ENCODE assay signal across 28 cellular contexts in the genomic region with DNA sequence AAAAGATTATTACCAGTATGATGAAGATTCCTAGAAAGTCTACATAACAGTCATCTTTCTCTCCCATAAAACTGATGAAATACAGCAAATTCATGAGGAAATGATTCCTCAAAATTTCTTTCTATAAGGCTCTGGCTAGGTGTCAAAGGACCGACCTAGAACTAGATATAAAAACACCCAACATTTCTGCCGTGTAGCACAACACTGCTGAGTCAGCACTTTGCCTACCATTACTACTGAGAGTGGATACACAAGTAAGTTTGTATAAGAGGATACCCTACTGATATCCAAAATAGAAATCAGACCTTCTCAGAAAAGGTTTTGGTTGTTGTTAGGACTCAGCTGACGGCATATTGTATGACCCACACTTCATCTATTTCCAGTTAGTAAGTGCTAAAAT. TPM values are rescaled to one million over a fixed set of nuclear protein-coding genes. Genes with fewer than 3 reads are reported as not detected.
"Had no signal": no experiment of that assay in that cellular context is flagged by ENCODE, and none has a peak within 500 bp of the region (broad histone marks: within the 10 kb centered on the region; RNA-seq: fewer than 3 reads in every experiment).

No MANE protein-coding gene starts in this region.

- H3K4me3 ChIP-seq: right atrium auricular region, testis, transverse colon had no signal

- H3K9me3 Mint-ChIP-seq: brain; dendritic cell treated with granulocyte-macrophage colony-stimulating factor and Interleukin-4, amounts not matched to agents 40 ng/mL and 50 ng/mL, for 4 days; endodermal cell; naive thymus-derived CD4-positive, alpha-beta T cell; neural crest cell; WTC11 had no signal

- H3K9me3 ChIP-seq: right atrium auricular region, testis, transverse colon had no signal

- H3K27me3 Mint-ChIP-seq: activated CD8-positive, alpha-beta memory T cell treated with anti-CD3 and anti-CD28 coated beads, Interleukin-2, amount 10 ng/mL, durations not matched to agents 7 days and 5 days; activated naive CD8-positive, alpha-beta T cell; brain; dendritic cell treated with granulocyte-macrophage colony-stimulating factor and Interleukin-4, amounts not matched to agents 40 ng/mL and 50 ng/mL, for 4 days; naive thymus-derived CD4-positive, alpha-beta T cell; T-helper 17 cell had no signal

- H3K4me1 Mint-ChIP-seq: activated CD8-positive, alpha-beta memory T cell treated with anti-CD3 and anti-CD28 coated beads, Interleukin-2, amount 10 ng/mL, durations not matched to agents 7 days and 5 days; endodermal cell; naive thymus-derived CD4-positive, alpha-beta T cell; T-helper 17 cell had no signal

- H3K27ac ChIP-seq: right atrium auricular region, testis, transverse colon had no signal

- H3K27ac Mint-ChIP-seq: activated CD8-positive, alpha-beta memory T cell treated with anti-CD3 and anti-CD28 coated beads, Interleukin-2, amount 10 ng/mL, durations not matched to agents 7 days and 5 days; activated CD8-positive, alpha-beta T cell treated with anti-CD3 and anti-CD28 coated beads, Interleukin-2, amount 10 ng/mL, durations not matched to agents 7 days and 5 days; activated naive CD8-positive, alpha-beta T cell; activated T-cell treated with anti-CD3 and anti-CD28 coated beads, Interleukin-2, amount 50 U/mL, for 72 hours; dendritic cell treated with granulocyte-macrophage colony-stimulating factor and Interleukin-4, amounts not matched to agents 40 ng/mL and 50 ng/mL, for 4 days; endodermal cell; naive thymus-derived CD4-positive, alpha-beta T cell; T-helper 17 cell; WTC11 had no signal

- H3K4me3 Mint-ChIP-seq: activated CD8-positive, alpha-beta memory T cell treated with anti-CD3 and anti-CD28 coated beads, Interleukin-2, amount 10 ng/mL, durations not matched to agents 7 days and 5 days; activated CD8-positive, alpha-beta T cell treated with anti-CD3 and anti-CD28 coated beads, Interleukin-2, amount 10 ng/mL, durations not matched to agents 7 days and 5 days; activated naive CD8-positive, alpha-beta T cell; activated T-cell treated with anti-CD3 and anti-CD28 coated beads, Interleukin-2, amount 50 U/mL, for 72 hours; dendritic cell treated with granulocyte-macrophage colony-stimulating factor and Interleukin-4, amounts not matched to agents 40 ng/mL and 50 ng/mL, for 4 days; endodermal cell; naive thymus-derived CD4-positive, alpha-beta T cell; neural crest cell; T-helper 17 cell; WTC11 had no signal

- H3K4me1 ChIP-seq: right atrium auricular region, testis, transverse colon had no signal

- ATAC-seq: activated CD8-positive, alpha-beta memory T cell treated with anti-CD3 and anti-CD28 coated beads, Interleukin-2, amount 10 ng/mL, durations not matched to agents 7 days and 5 days; activated CD8-positive, alpha-beta T cell treated with anti-CD3 and anti-CD28 coated beads, Interleukin-2, amount 10 ng/mL, durations not matched to agents 7 days and 5 days; activated T-cell treated with anti-CD3 and anti-CD28 coated beads, Interleukin-2, amount 50 U/mL, for 72 hours; esophagus mucosa; naive thymus-derived CD4-positive, alpha-beta T cell; stimulated activated naive CD8-positive, alpha-beta T cell treated with anti-CD3 and anti-CD28 coated beads, Interleukin-15, Interleukin-2, amounts not matched to agents 100 U/mL and 50 U/mL, for 24 hours; T-helper 17 cell; WTC11 had no signal

- DNase-seq: activated CD8-positive, alpha-beta memory T cell treated with anti-CD3 and anti-CD28 coated beads, Interleukin-2, amount 10 ng/mL, durations not matched to agents 7 days and 5 days; activated CD8-positive, alpha-beta T cell treated with anti-CD3 and anti-CD28 coated beads, Interleukin-2, amount 10 ng/mL, durations not matched to agents 7 days and 5 days; activated naive CD4-positive, alpha-beta T cell; activated T-cell treated with anti-CD3 and anti-CD28 coated beads for 4 hours; activated T-cell treated with anti-CD3 and anti-CD28 coated beads, Interleukin-2, amount 50 U/mL, for 72 hours; aorta; caudate nucleus; endodermal cell; foreskin fibroblast; head of caudate nucleus; hippocampal formation; kidney; midbrain; naive thymus-derived CD4-positive, alpha-beta T cell; occipital lobe; stimulated activated CD4-positive, alpha-beta T cell treated with anti-CD3 and anti-CD28 coated beads, Interleukin-12 subunit alpha, Interleukin-12 subunit beta, amount 100 ng/mL, for 4 hours; stimulated activated CD4-positive, alpha-beta T cell treated with anti-CD3 and anti-CD28 coated beads, Interleukin-4, amount 100 ng/mL, for 1 hour; stimulated activated naive CD8-positive, alpha-beta T cell treated with anti-CD3 and anti-CD28 coated beads, Interleukin-15, Interleukin-2, amounts not matched to agents 100 U/mL and 50 U/mL, for 24 hours; T-helper 17 cell; testis; transverse colon had no signal

- H3K36me3 Mint-ChIP-seq: activated CD8-positive, alpha-beta memory T cell treated with anti-CD3 and anti-CD28 coated beads, Interleukin-2, amount 10 ng/mL, durations not matched to agents 7 days and 5 days; activated naive CD8-positive, alpha-beta T cell; naive thymus-derived CD4-positive, alpha-beta T cell had no signal

- H3K27me3 ChIP-seq: right atrium auricular region, testis, transverse colon had no signal

RNA-seq across cellular contexts. Expression of a gene that starts 24.7 kb away (rescaled TPM):
- total RNA-seq: activated CD8-positive, alpha-beta memory T cell treated with anti-CD3 and anti-CD28 coated beads, Interleukin-2, amount 10 ng/mL, durations not matched to agents 7 days and 5 days; activated CD8-positive, alpha-beta T cell treated with anti-CD3 and anti-CD28 coated beads, Interleukin-2, amount 10 ng/mL, durations not matched to agents 7 days and 5 days; activated T-cell treated with anti-CD3 and anti-CD28 coated beads, Interleukin-2, amount 50 U/mL, for 72 hours; naive thymus-derived CD4-positive, alpha-beta T cell; T-helper 17 cell had no signal
- polyA plus RNA-seq: naive thymus-derived CD4-positive, alpha-beta T cell had no signal
